Comparison of ENCODE assay signal across 8 cellular contexts in genomic region chr12:121803861-121804416, GRCh38. TPM values are rescaled to one million over a fixed set of nuclear protein-coding genes. Genes with fewer than 3 reads are reported as not detected.
DNase-seq lines count a peak whose midpoint lies in the region; ATAC-seq and TF ChIP-seq lines count a peak whose summit lies in the region.

Gene SETD1B, plus strand, starts transcription at chr12:121804009. Its CDS starts 729 bp downstream, at chr12:121804738.

- CTCF ChIA-PET in HEK293 (lab: Yijun Ruan, JAX): interaction anchor here (4.4 to 15.1 kb wide), 2 partner anchors 8 to 9 kb away, joined by 23 to 393 read pairs; partner anchors contain the start of gene RHOF

- POLR2A ChIA-PET in HEK293 (lab: Yijun Ruan, JAX): interaction anchor here (0.5 to 2.1 kb wide), 3 partner anchors 10 to 35 kb away, joined by 5 to 18 read pairs (median 5); partner anchors contain the start of gene RHOF

- peak within 1 kb of the TSS; percentile 99 to 100 (median 100) for H3K27ac Mint-ChIP-seq in CD14-positive monocyte

- no peak for TF ChIP-seq CTCF in CD14-positive monocyte (IDR thresholded peaks at IDR 0.05)
- no peak for TF ChIP-seq CTCF in HEK293 (tag by site-specific recombination; IDR thresholded peaks at IDR 0.05)

- peaks cover 10% of the 10 kb centered on the region for H3K4me1 ChIP-seq in HEK293 (ENCODE audit: control insufficient read depth, insufficient read depth, low read length)

- H3K4me3 Mint-ChIP-seq in CD14-positive monocyte: peak within 1 kb of the TSS; percentile 96 to 98

- peak within 1 kb of the TSS; percentile 100 for H3K27ac ChIP-seq in HEK293 (ENCODE audit: extremely low read depth, low read depth, low read length)

- H3K9me3 Mint-ChIP-seq in CD14-positive monocyte: peaks cover 0 to 2% (median 0%) of the 10 kb centered on the region in 7 donors

- intact Hi-C loops in CD14-positive monocyte (cut with micrococcal nuclease): loop anchor here in 1 of 2 donors (1.0 kb wide), 1 partner anchor 9 kb away; no protein-coding TSS in a partner anchor

- ATAC-seq in GM18858 (IDR thresholded peaks at IDR 0.05; ENCODE audit: unreplicated experiment): no peak

- H3K4me3 ChIP-seq in HEK293 (ENCODE audit: low read depth, low read length): peak within 1 kb of the TSS; percentile 71

- H3K36me3 Mint-ChIP-seq in CD14-positive monocyte: peaks cover 13 to 27% of the 10 kb centered on the region in 2 donors

- peaks cover 4 to 26% of the 10 kb centered on the region in 2 experiments; a peak in 2 of 3 replicates for H3K36me3 ChIP-seq in HEK293 (ENCODE audit: control insufficient read depth in 2 of 2, insufficient read depth in 1 of 2, low read length in 2 of 2)

- H3K9me3 ChIP-seq in HEK293 (ENCODE audit: control insufficient read depth, insufficient read depth, low read depth, low read length): no peaks in the 10 kb centered on the region

- peaks cover 32% of the 10 kb centered on the region for H3K4me1 Mint-ChIP-seq in CD14-positive monocyte

- peaks cover 0 to 4% (median 3%) of the 10 kb centered on the region in 3 donors for H3K27me3 Mint-ChIP-seq in CD14-positive monocyte (ENCODE audit: low read depth in 3 of 3)

- peak; percentile 65 for TF ChIP-seq POLR2A in Raji (IDR thresholded peaks at IDR 0.05; ENCODE audit: insufficient read depth, low read depth, low read length)

- no peak for DNase-seq in CD14-positive monocyte (ENCODE audit: low spot score)
- DNase-seq in astrocyte of the hippocampus (ENCODE audit: low read depth, low spot score): peak; percentile 75
- peak in 41 of 51 donors; percentile 14 to 81 (median 45) for DNase-seq in hypothalamus (lab: John Stamatoyannopoulos, UW)
- no peak for DNase-seq in renal cortical epithelial cell (ENCODE audit: low read depth)
- no peak for DNase-seq in NCI-H1436 (lab: John Stamatoyannopoulos, UW)

TF ChIP-seq in HEK293, 187 proteins besides CTCF, POLR2A, EP300 and RAD21:
- TF ChIP-seq ZBTB1 (tag by site-specific recombination; IDR thresholded peaks at IDR 0.05) (no peak), IKZF3 (tag by site-specific recombination; IDR thresholded peaks at IDR 0.05) (peak; percentile 43), ZNF76 (tag by site-specific recombination; IDR thresholded peaks at IDR 0.05; ENCODE audit: borderline replicate concordance, low read depth) (peak; percentile 85; the same call in 1 of the 2 replicates), PRDM1 (tag by site-specific recombination; IDR thresholded peaks at IDR 0.05) (no peak), EGR2 (tag by site-specific recombination; IDR thresholded peaks at IDR 0.05; ENCODE audit: low read depth) (0 out of 2 replicates have a peak, but pooled peaks have one; percentile 13), ZNF341 (tag by site-specific recombination; IDR thresholded peaks at IDR 0.05; ENCODE audit: low read depth) (no peak), OSR2 (tag by site-specific recombination; IDR thresholded peaks at IDR 0.05) (peak; percentile 67), ZSCAN30 (tag by site-specific recombination; IDR thresholded peaks at IDR 0.05) (peak; percentile 25; the same call in 1 of the 2 replicates), SP2 (tag by site-specific recombination; IDR thresholded peaks at IDR 0.05) (peak; percentile 12; the same call in 1 of the 2 replicates), SP3 (tag by site-specific recombination; IDR thresholded peaks at IDR 0.05) (peak; percentile 28; the same call in 1 of the 2 replicates), KLF8 (tag by site-specific recombination; IDR thresholded peaks at IDR 0.05) (peak; percentile 43; the same call in 1 of the 2 replicates)
- TF ChIP-seq, protein P1, sequence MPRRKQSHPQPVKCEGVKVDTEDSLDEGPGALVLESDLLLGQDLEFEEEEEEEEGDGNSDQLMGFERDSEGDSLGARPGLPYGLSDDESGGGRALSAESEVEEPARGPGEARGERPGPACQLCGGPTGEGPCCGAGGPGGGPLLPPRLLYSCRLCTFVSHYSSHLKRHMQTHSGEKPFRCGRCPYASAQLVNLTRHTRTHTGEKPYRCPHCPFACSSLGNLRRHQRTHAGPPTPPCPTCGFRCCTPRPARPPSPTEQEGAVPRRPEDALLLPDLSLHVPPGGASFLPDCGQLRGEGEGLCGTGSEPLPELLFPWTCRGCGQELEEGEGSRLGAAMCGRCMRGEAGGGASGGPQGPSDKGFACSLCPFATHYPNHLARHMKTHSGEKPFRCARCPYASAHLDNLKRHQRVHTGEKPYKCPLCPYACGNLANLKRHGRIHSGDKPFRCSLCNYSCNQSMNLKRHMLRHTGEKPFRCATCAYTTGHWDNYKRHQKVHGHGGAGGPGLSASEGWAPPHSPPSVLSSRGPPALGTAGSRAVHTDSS (tag by site-specific recombination; IDR thresholded peaks at IDR 0.05): peak; percentile 97
TF ChIP-seq in HEK293: peak in this region for 9.

RNA-seq across cellular contexts. Expression of gene SETD1B, which starts in this region (rescaled TPM):
- polyA plus RNA-seq in CD14-positive monocyte: under 1 TPM; 0.28 to 0.60 TPM
- 1.6 and 11.9 TPM in 2 replicates for total RNA-seq in renal cortical epithelial cell

Comparison
In these comparisons a context has a peak if more than half of its experiments do, and no peak if none do; other contexts are left out.
1. DNase-seq: peak in astrocyte of the hippocampus (single experiment) and hypothalamus (41 of 51); none in CD14-positive monocyte (single experiment), renal cortical epithelial cell (single experiment) and NCI-H1436 (single experiment).